In genomic region chr21:46655230-46655629, GRCh38 we compare ENCODE assay signal across 24 cellular contexts. TPM values are rescaled to one million over a fixed set of nuclear protein-coding genes. Genes with fewer than 3 reads are reported as not detected.
"Had no signal": no experiment of that assay in that cellular context is flagged by ENCODE, and none has a peak within 500 bp of the region (broad histone marks: within the 10 kb centered on the region; RNA-seq: fewer than 3 reads in every experiment).

No MANE protein-coding gene starts in this region.

- DNase-seq: KBM-7, MV-4-11, NCI-H1048, NCI-H1105, NCI-H1417, NCI-H1436 treated with DMSO at 0.1 percent for 48 hours, NCI-H1694, NCI-H187 treated with DMSO at 0.1 percent for 48 hours, NCI-H2029 treated with DMSO at 0.1 percent for 48 hours, NCI-H2171 treated with DMSO at 0.1 percent for 48 hours, NCI-H345, NCI-H446 treated with DMSO at 0.1 percent for 48 hours, NCI-H510A treated with DMSO at 0.1 percent for 48 hours, NCI-H526 treated with DMSO at 0.1 percent for 48 hours, NCI-H774, PC-3, SHP77 had no signal

- H3K4me3 Mint-ChIP-seq: IgD-negative memory B cell had no signal

- H3K27me3 Mint-ChIP-seq: IgD-negative memory B cell had no signal

- ATAC-seq: Panc1, PC-3 had no signal

- H3K4me1 Mint-ChIP-seq: IgD-negative memory B cell had no signal

- H3K27ac ChIP-seq: RWPE1 had no signal

- H3K27ac Mint-ChIP-seq: IgD-negative memory B cell had no signal

RNA-seq across cellular contexts. Expression of gene S100B, which starts 50.3 kb away (rescaled TPM):
- total RNA-seq: HT1080, LHCN-M2, MCF 10A, OCI-LY7, PC-3 had no signal
